In genomic region chr16:12215302-12216105, GRCh38 we compare ENCODE assay signal across 14 cellular contexts.
DNase-seq lines count a peak whose midpoint lies in the region; ATAC-seq and TF ChIP-seq lines count a peak whose summit lies in the region.
"Had no signal": no experiment of that assay in that cellular context is flagged by ENCODE, and none has a peak within 500 bp of the region (broad histone marks: within the 10 kb centered on the region; RNA-seq: fewer than 3 reads in every experiment).

No MANE protein-coding gene starts in this region.

- no peak overlapping the region for H3K27ac ChIP-seq in gastrocnemius medialis
- H3K27ac ChIP-seq: A549 had no signal

- no peak for TF ChIP-seq POLR2A in gastrocnemius medialis (IDR thresholded peaks at IDR 0.05)

- no peak overlapping the region for H3K4me3 ChIP-seq in gastrocnemius medialis
- H3K4me3 ChIP-seq: A549 had no signal

- no peaks in the 10 kb centered on the region for H3K9me3 Mint-ChIP-seq in endothelial cell (ENCODE audit: unreplicated experiment)
- H3K9me3 Mint-ChIP-seq in osteocyte (ENCODE audit: unreplicated experiment): no peaks in the 10 kb centered on the region

- no peaks in the 10 kb centered on the region for H3K4me1 ChIP-seq in gastrocnemius medialis

- no peaks in the 10 kb centered on the region for H3K36me3 ChIP-seq in gastrocnemius medialis

- no peaks in the 10 kb centered on the region for H3K9me3 ChIP-seq in gastrocnemius medialis
- H3K9me3 ChIP-seq: A549 had no signal

- no peaks in the 10 kb centered on the region for H3K36me3 Mint-ChIP-seq in endothelial cell (ENCODE audit: low read depth, unreplicated experiment)
- no peaks in the 10 kb centered on the region for H3K36me3 Mint-ChIP-seq in osteocyte (ENCODE audit: unreplicated experiment)

- ATAC-seq in gastrocnemius medialis: no peak
- ATAC-seq: A549; activated CD8-positive, alpha-beta T cell treated with anti-CD3 and anti-CD28 coated beads for 36 hours; naive thymus-derived CD8-positive, alpha-beta T cell had no signal

- H3K4me3 Mint-ChIP-seq in endothelial cell (ENCODE audit: unreplicated experiment) (no peak overlapping the region), osteocyte (ENCODE audit: unreplicated experiment) (no peak overlapping the region)
- H3K4me3 Mint-ChIP-seq: activated CD8-positive, alpha-beta T cell treated with anti-CD3 and anti-CD28 coated beads for 36 hours; activated naive CD8-positive, alpha-beta T cell; naive thymus-derived CD8-positive, alpha-beta T cell had no signal

- TF ChIP-seq CTCF in endothelial cell (IDR thresholded peaks at IDR 0.05; ENCODE audit: unreplicated experiment) (peak; percentile 61), osteocyte (IDR thresholded peaks at IDR 0.05) (peak; percentile 23), gastrocnemius medialis (IDR thresholded peaks at IDR 0.05 in 4 of 5, conservative IDR thresholded peaks at IDR 0.05 in 1 of 5) (no peak)

- no peaks in the 10 kb centered on the region for H3K27me3 ChIP-seq in gastrocnemius medialis

- in situ Hi-C loops in gastrocnemius medialis (cut with MboI; ENCODE audit: low sequenced_read_pairs in 4 of 4): loop anchor here in 1 of 4 donors (25.0 kb wide), 1 partner anchor 103 kb away; no protein-coding TSS in a partner anchor

- no peak overlapping the region for H3K27ac Mint-ChIP-seq in endothelial cell (ENCODE audit: unreplicated experiment)
- H3K27ac Mint-ChIP-seq in osteocyte (ENCODE audit: unreplicated experiment): no peak overlapping the region
- H3K27ac Mint-ChIP-seq: activated CD8-positive, alpha-beta T cell treated with anti-CD3 and anti-CD28 coated beads for 36 hours; activated naive CD8-positive, alpha-beta T cell; naive thymus-derived CD8-positive, alpha-beta T cell had no signal

- intact Hi-C loops in gastrocnemius medialis (cut with DNase I; ENCODE audit: low total_unique reads): no loop called here

- H3K27me3 Mint-ChIP-seq in endothelial cell (ENCODE audit: unreplicated experiment) (peaks cover 2% of the 10 kb centered on the region), osteocyte (ENCODE audit: unreplicated experiment) (no peaks in the 10 kb centered on the region)
- H3K27me3 Mint-ChIP-seq: activated CD8-positive, alpha-beta T cell treated with anti-CD3 and anti-CD28 coated beads for 36 hours; activated naive CD8-positive, alpha-beta T cell; naive thymus-derived CD8-positive, alpha-beta T cell had no signal

- H3K4me1 Mint-ChIP-seq in endothelial cell (ENCODE audit: unreplicated experiment) (peaks cover 3% of the 10 kb centered on the region), osteocyte (ENCODE audit: unreplicated experiment) (peaks cover 8% of the 10 kb centered on the region)

- DNase-seq in NCI-H1694 treated with DMSO at 0.1 percent for 48 hours (lab: John Stamatoyannopoulos, UW) (peak; percentile 27), NCI-H1694 (lab: John Stamatoyannopoulos, UW) (no peak), NCI-H146 (lab: John Stamatoyannopoulos, UW) (peak; percentile 20), endothelial cell (ENCODE audit: low spot score) (peak; percentile 19), osteocyte (ENCODE audit: extremely low spot score, unreplicated experiment) (no peak), C1 segment of cervical spinal cord (lab: John Stamatoyannopoulos, UW) (no peak), gastrocnemius medialis (no peak)
- no peak for DNase-seq in activated T-cell treated with anti-CD3 and anti-CD28 coated beads, Interleukin-2, amount 50 U/mL, for 48 hours
- DNase-seq: activated CD8-positive, alpha-beta T cell treated with anti-CD3 and anti-CD28 coated beads for 36 hours; KBM-7; naive thymus-derived CD8-positive, alpha-beta T cell; NCI-H446 treated with DMSO at 0.1 percent for 48 hours had no signal

Comparison
In these comparisons a context has a peak if more than half of its experiments do, and no peak if none do; other contexts are left out.
1. DNase-seq: peak in NCI-H1694 treated with DMSO at 0.1 percent for 48 hours (single experiment), NCI-H146 (single experiment) and endothelial cell (single experiment); none in NCI-H1694 (single experiment), osteocyte (single experiment), C1 segment of cervical spinal cord (0 of 14), activated T-cell treated with anti-CD3 and anti-CD28 coated beads, Interleukin-2, amount 50 U/mL, for 48 hours (0 of 2) and gastrocnemius medialis (0 of 2).
2. CTCF ChIP-seq: peak in endothelial cell (single experiment) and osteocyte (single experiment); none in gastrocnemius medialis (0 of 5).